Comparison of ENCODE assay signal across 18 cellular contexts in genomic region chr18:79377187-79377891, GRCh38.
"Had no signal": no experiment of that assay in that cellular context is flagged by ENCODE, and none has a peak within 500 bp of the region (broad histone marks: within the 10 kb centered on the region; RNA-seq: fewer than 3 reads in every experiment).

No MANE protein-coding gene starts in this region.

- ATAC-seq: left cardiac atrium; mucosa of descending colon; naive thymus-derived CD4-positive, alpha-beta T cell had no signal

- H3K4me3 Mint-ChIP-seq: activated naive CD4-positive, alpha-beta T cell treated with anti-CD3 and anti-CD28 coated beads, Interleukin-2, amount 10 ng/mL, durations not matched to agents 7 days and 5 days; naive thymus-derived CD4-positive, alpha-beta T cell had no signal

- H3K27me3 Mint-ChIP-seq: activated naive CD4-positive, alpha-beta T cell treated with anti-CD3 and anti-CD28 coated beads, Interleukin-2, amount 10 ng/mL, durations not matched to agents 7 days and 5 days; naive thymus-derived CD4-positive, alpha-beta T cell had no signal

- H3K4me1 ChIP-seq: adrenal gland, colonic mucosa, parathyroid adenoma had no signal

- H3K4me3 ChIP-seq: adrenal gland, cardiac muscle cell, colonic mucosa, mucosa of descending colon, transverse colon had no signal

- H3K27ac Mint-ChIP-seq: activated naive CD4-positive, alpha-beta T cell treated with anti-CD3 and anti-CD28 coated beads, Interleukin-2, amount 10 ng/mL, durations not matched to agents 7 days and 5 days had no signal

- DNase-seq: activated CD4-positive, alpha-beta T cell treated with anti-CD3 and anti-CD28 coated beads, Interleukin-2, amount 50 U/mL, for 1 hour; activated CD4-positive, CD25-positive, alpha-beta regulatory T cell; activated naive CD4-positive, alpha-beta T cell treated with anti-CD3 and anti-CD28 coated beads, Interleukin-2, amount 10 ng/mL, durations not matched to agents 7 days and 5 days; activated T-cell treated with anti-CD3 and anti-CD28 coated beads, Interleukin-2, amount 50 U/mL, for 1 hour; colonic mucosa; effector CD4-positive, alpha-beta T cell; foreskin fibroblast; left cardiac atrium; mammary epithelial cell; mucosa of descending colon; naive thymus-derived CD4-positive, alpha-beta T cell; stimulated activated CD4-positive, alpha-beta T cell treated with anti-CD3 and anti-CD28 coated beads, Interleukin-15, amount 100 ng/mL, for 24 hours; stimulated activated CD4-positive, alpha-beta T cell treated with anti-CD3 and anti-CD28 coated beads, Interleukin-4, amount 100 ng/mL, for 24 hours; stimulated activated naive CD4-positive, alpha-beta T cell; transverse colon had no signal

- H3K9me3 Mint-ChIP-seq: activated naive CD4-positive, alpha-beta T cell treated with anti-CD3 and anti-CD28 coated beads, Interleukin-2, amount 10 ng/mL, durations not matched to agents 7 days and 5 days; naive thymus-derived CD4-positive, alpha-beta T cell had no signal

- H3K27ac ChIP-seq: adrenal gland, cardiac muscle cell, colonic mucosa, parathyroid adenoma, transverse colon had no signal

- H3K9me3 ChIP-seq: adrenal gland, colonic mucosa, mucosa of descending colon, transverse colon had no signal

- H3K27me3 ChIP-seq: adrenal gland, cardiac muscle cell, colonic mucosa, transverse colon had no signal

- H3K36me3 ChIP-seq: colonic mucosa had no signal
